Comparison of ENCODE assay signal across 9 cellular contexts in the genomic region with DNA sequence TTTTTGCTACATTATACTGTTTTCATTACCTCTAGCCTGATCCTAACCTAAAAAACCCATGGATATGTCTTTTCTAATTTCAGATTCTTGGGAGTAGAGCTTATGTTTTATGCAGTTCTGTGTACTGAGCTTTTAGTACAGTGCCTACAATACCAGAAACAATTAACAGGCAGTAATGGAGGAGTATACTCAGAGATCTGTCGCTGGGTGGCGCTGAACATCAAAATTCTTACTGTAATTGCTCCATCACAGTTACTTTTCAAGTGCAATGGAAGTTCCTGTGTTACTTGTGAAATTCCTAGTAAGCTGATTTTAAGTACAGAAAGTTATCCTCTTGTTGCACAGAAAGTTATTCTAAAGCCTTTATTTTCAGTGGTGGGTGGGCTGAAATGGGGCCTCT.
DNase-seq lines count a peak whose midpoint lies in the region; ATAC-seq, FAIRE-seq and TF ChIP-seq lines count a peak whose summit lies in the region.
"Had no signal": no experiment of that assay in that cellular context is flagged by ENCODE, and none has a peak within 500 bp of the region (broad histone marks: within the 10 kb centered on the region; RNA-seq: fewer than 3 reads in every experiment).

No MANE protein-coding gene starts in this region.

- intact Hi-C loops in spleen (cut with DNase I; ENCODE audit: low total_unique reads) = no loop called here
- intact Hi-C loops in activated T-helper 2 cell treated with anti-CD3 and anti-CD28 coated beads, Interferon-gamma antibody, Interleukin-2, Interleukin-4, amounts not matched to agents 10 μg/mL and 5 μg/mL and 100 μg/mL, durations not matched to agents 14 hours and 24 hours and 36 hours (cut with micrococcal nuclease) = no loop called here

- WGBS in spleen, 5 donors = 12 to 25% (median 23%) methylated on average over 2 of the region's 2 CpGs

- no peaks in the 10 kb centered on the region for H3K27me3 Mint-ChIP-seq in astrocyte (ENCODE audit: low read depth, unreplicated experiment)
- no peaks in the 10 kb centered on the region for H3K27me3 Mint-ChIP-seq in activated T-helper 2 cell treated with anti-CD3 and anti-CD28 coated beads, Interferon-gamma antibody, Interleukin-2, Interleukin-4, amounts not matched to agents 10 μg/mL and 5 μg/mL and 100 μg/mL, durations not matched to agents 14 hours and 24 hours and 36 hours (ENCODE audit: low read depth)

- no peak for DNase-seq in D721Med (ENCODE audit: insufficient read length, low spot score)
- peak; percentile 28 to 68 for DNase-seq in HAP-1 (ENCODE audit: low spot score in 2 of 2)
- DNase-seq in NCI-H69 (lab: John Stamatoyannopoulos, UW) = peak; percentile 38
- peak; percentile 39 for DNase-seq in astrocyte (ENCODE audit: low read depth)
- peak; percentile 48 for DNase-seq in iPS-NIHi11 (ENCODE audit: low spot score)
- DNase-seq in spleen = no peak
- no peak for DNase-seq in activated T-helper 2 cell treated with anti-CD3 and anti-CD28 coated beads, Interferon-gamma antibody, Interleukin-2, Interleukin-4, amounts not matched to agents 10 μg/mL and 5 μg/mL and 100 μg/mL, durations not matched to agents 14 hours and 24 hours and 36 hours (ENCODE audit: low spot score)

- no peak for TF ChIP-seq POLR2A in spleen (IDR thresholded peaks at IDR 0.05)

- H4K20me1 ChIP-seq in astrocyte (ENCODE audit: insufficient read depth, low read length) = no peaks in the 10 kb centered on the region

- H3K4me1 ChIP-seq in HAP-1 (no peaks in the 10 kb centered on the region), astrocyte (ENCODE audit: insufficient read depth, low read length) (no peaks in the 10 kb centered on the region), spleen (peaks cover 0 to 31% (median 11%) of the 10 kb centered on the region in 6 donors)

- no peaks in the 10 kb centered on the region for H3K36me3 Mint-ChIP-seq in astrocyte (ENCODE audit: low read depth, unreplicated experiment)
- H3K36me3 Mint-ChIP-seq in activated T-helper 2 cell treated with anti-CD3 and anti-CD28 coated beads, Interferon-gamma antibody, Interleukin-2, Interleukin-4, amounts not matched to agents 10 μg/mL and 5 μg/mL and 100 μg/mL, durations not matched to agents 14 hours and 24 hours and 36 hours (ENCODE audit: low read depth) = peaks cover 12% of the 10 kb centered on the region

- H3K27me3 ChIP-seq in HAP-1 (ENCODE audit: low read depth) (no peaks in the 10 kb centered on the region), astrocyte (ENCODE audit: insufficient read depth, low read length) (no peaks in the 10 kb centered on the region), spleen (replicated peaks in 1 of 7) (no peaks in the 10 kb centered on the region)

- H3K9me3 Mint-ChIP-seq in astrocyte (ENCODE audit: unreplicated experiment) = no peaks in the 10 kb centered on the region
- peaks cover 9% of the 10 kb centered on the region for H3K9me3 Mint-ChIP-seq in activated T-helper 2 cell treated with anti-CD3 and anti-CD28 coated beads, Interferon-gamma antibody, Interleukin-2, Interleukin-4, amounts not matched to agents 10 μg/mL and 5 μg/mL and 100 μg/mL, durations not matched to agents 14 hours and 24 hours and 36 hours

- H3K36me3 ChIP-seq in HAP-1 (replicated peaks) (no peaks in the 10 kb centered on the region), astrocyte (ENCODE audit: insufficient read depth, low read length) (no peaks in the 10 kb centered on the region), spleen (peaks cover 0 to 28% (median under 1%) of the 10 kb centered on the region in 6 donors)

- peak; percentile 53 for TF ChIP-seq CTCF in D721Med (IDR thresholded peaks at IDR 0.05; ENCODE audit: insufficient read depth, missing control alignments)
- peak; percentile 82 for TF ChIP-seq CTCF in astrocyte (IDR thresholded peaks at IDR 0.05; ENCODE audit: insufficient read depth, low read depth, low read length)
- TF ChIP-seq CTCF in spleen (IDR thresholded peaks at IDR 0.05 in 8 of 11, conservative IDR thresholded peaks at IDR 0.05 in 3 of 11) = peak in 6 of 11 experiments; percentile 23 to 57 (median 38)

- no peak for ATAC-seq in HG03175 (IDR thresholded peaks at IDR 0.05; ENCODE audit: unreplicated experiment)

- FAIRE-seq in D721Med (lab: Jason Lieb, UNC) = peak; percentile 55
- FAIRE-seq in astrocyte (lab: Jason Lieb, UNC) = peak; percentile 23

- H3K9me3 ChIP-seq in HAP-1 (no peaks in the 10 kb centered on the region), astrocyte (ENCODE audit: insufficient read depth, low read depth, low read length) (no peaks in the 10 kb centered on the region), spleen (peaks cover 0 to 10% (median 7%) of the 10 kb centered on the region in 8 donors)

- H3K4me1 Mint-ChIP-seq in astrocyte (ENCODE audit: low read depth, unreplicated experiment) = no peaks in the 10 kb centered on the region
- peaks cover 5% of the 10 kb centered on the region for H3K4me1 Mint-ChIP-seq in activated T-helper 2 cell treated with anti-CD3 and anti-CD28 coated beads, Interferon-gamma antibody, Interleukin-2, Interleukin-4, amounts not matched to agents 10 μg/mL and 5 μg/mL and 100 μg/mL, durations not matched to agents 14 hours and 24 hours and 36 hours (ENCODE audit: low read depth)

- no peak overlapping the region for H2AFZ ChIP-seq in astrocyte (ENCODE audit: low read depth, low read length)

- no peak overlapping the region for H3K9ac ChIP-seq in astrocyte (ENCODE audit: low read length)

- H3K4me3 Mint-ChIP-seq in astrocyte (ENCODE audit: unreplicated experiment) = no peak overlapping the region
- H3K4me3 Mint-ChIP-seq in activated T-helper 2 cell treated with anti-CD3 and anti-CD28 coated beads, Interferon-gamma antibody, Interleukin-2, Interleukin-4, amounts not matched to agents 10 μg/mL and 5 μg/mL and 100 μg/mL, durations not matched to agents 14 hours and 24 hours and 36 hours (ENCODE audit: low read depth) = no peak overlapping the region
- H3K4me3 Mint-ChIP-seq: T-helper 1 cell treated with Interleukin-12 subunit alpha and Interleukin-12 subunit beta and Interleukin-4 antibody, amounts not matched to agents 30 μg/mL and 1 μg/mL, for 36 hours had no signal

- no peak overlapping the region for H3K4me2 ChIP-seq in astrocyte (ENCODE audit: low read length)

- H3K27ac ChIP-seq in astrocyte (ENCODE audit: low read depth, low read length) = no peak overlapping the region
- H3K27ac ChIP-seq in spleen = no peak overlapping the region

- H3K27ac Mint-ChIP-seq in astrocyte (ENCODE audit: unreplicated experiment) = no peak overlapping the region
- no peak overlapping the region for H3K27ac Mint-ChIP-seq in activated T-helper 2 cell treated with anti-CD3 and anti-CD28 coated beads, Interferon-gamma antibody, Interleukin-2, Interleukin-4, amounts not matched to agents 10 μg/mL and 5 μg/mL and 100 μg/mL, durations not matched to agents 14 hours and 24 hours and 36 hours
- H3K27ac Mint-ChIP-seq: T-helper 1 cell treated with Interleukin-12 subunit alpha and Interleukin-12 subunit beta and Interleukin-4 antibody, amounts not matched to agents 30 μg/mL and 1 μg/mL, for 36 hours had no signal

- H3K4me3 ChIP-seq in HAP-1 (no peak overlapping the region), astrocyte (ENCODE audit: insufficient read depth, low read depth, low read length) (no peak overlapping the region), spleen (no peak overlapping the region)

- in situ Hi-C loops in HAP-1 (cut with MboI; ENCODE audit: low sequenced_read_pairs) = no loop called here

- no peaks in the 10 kb centered on the region for H3K79me2 ChIP-seq in astrocyte (ENCODE audit: insufficient read depth, low read length)

Comparison
In these comparisons a context has a peak if more than half of its experiments do, and no peak if none do; other contexts are left out.
1. DNase-seq: peak in HAP-1 (2 of 2), NCI-H69 (single experiment), astrocyte (single experiment) and iPS-NIHi11 (single experiment); none in D721Med (single experiment), spleen (single experiment) and activated T-helper 2 cell treated with anti-CD3 and anti-CD28 coated beads, Interferon-gamma antibody, Interleukin-2, Interleukin-4, amounts not matched to agents 10 μg/mL and 5 μg/mL and 100 μg/mL, durations not matched to agents 14 hours and 24 hours and 36 hours (single experiment).
2. Peak in every context shown above with its lines, with median percentiles within 50 percentile points of each other: CTCF ChIP-seq.